In the genomic region with DNA sequence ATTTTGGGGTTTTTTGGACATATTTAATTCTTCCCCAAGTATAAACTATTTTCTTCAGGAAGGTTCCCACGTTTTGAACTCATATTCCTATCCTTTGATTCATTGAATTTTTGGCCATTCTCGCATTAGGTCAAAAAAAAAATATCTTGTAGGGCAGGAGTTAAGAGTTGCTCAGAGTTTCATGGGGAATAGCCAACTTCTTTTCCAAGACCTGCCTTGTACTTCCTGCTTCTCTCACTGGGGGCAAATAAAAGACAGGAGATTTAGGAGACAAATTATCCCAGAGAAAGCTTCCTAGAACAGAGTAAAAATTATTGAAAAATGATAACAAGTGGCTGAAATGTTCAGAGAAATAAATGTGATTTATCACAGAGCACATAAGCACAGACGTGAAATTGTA, we compare ENCODE assay signal across 24 cellular contexts.
"Had no signal": no experiment of that assay in that cellular context is flagged by ENCODE, and none has a peak within 500 bp of the region (broad histone marks: within the 10 kb centered on the region; RNA-seq: fewer than 3 reads in every experiment).

No MANE protein-coding gene starts in this region.

- H3K4me3 ChIP-seq: adrenal gland, cardiac muscle cell, esophagus muscularis mucosa, left lung, lung, neural progenitor cell, sigmoid colon, spleen, upper lobe of right lung had no signal

- DNase-seq: activated B cell treated with CpG ODN at 0.5 μM for 24 hours; activated CD4-positive, alpha-beta T cell treated with anti-CD3 and anti-CD28 coated beads for 36 hours; activated CD4-positive, alpha-beta T cell treated with anti-CD3 and anti-CD28 coated beads, Interleukin-2, amount 50 U/mL, for 4 hours; activated CD8-positive, alpha-beta memory T cell treated with anti-CD3 and anti-CD28 coated beads for 24 hours; activated CD8-positive, alpha-beta memory T cell treated with anti-CD3 and anti-CD28 coated beads, Interleukin-2, amount 50 U/mL, for 4 hours; activated naive CD4-positive, alpha-beta T cell; activated T-cell treated with anti-CD3 and anti-CD28 coated beads, Interleukin-2, amount 50 U/mL, for 24 hours; adrenal gland; effector CD4-positive, alpha-beta T cell; foreskin fibroblast; left lung; naive thymus-derived CD4-positive, alpha-beta T cell; retina; sigmoid colon; spleen; stimulated activated CD4-positive, alpha-beta T cell treated with anti-CD3 and anti-CD28 coated beads, Interleukin-4, amount 100 ng/mL, for 1 hour; stimulated activated naive CD4-positive, alpha-beta T cell treated with Interleukin-2 at 50 U/mL for 16 hours; T1000; upper lobe of right lung had no signal

- ATAC-seq: activated CD4-positive, alpha-beta T cell treated with anti-CD3 and anti-CD28 coated beads for 36 hours; activated T-helper 17 cell treated with anti-CD3 and anti-CD28 coated beads, Interleukin-2, amount 50 U/mL, for 72 hours; left lung; naive thymus-derived CD4-positive, alpha-beta T cell; upper lobe of right lung had no signal
